In genomic region chr15:22974745-22975144, GRCh38 we compare ENCODE assay signal across 16 cellular contexts. TPM values are rescaled to one million over a fixed set of nuclear protein-coding genes. Genes with fewer than 3 reads are reported as not detected.
DNase-seq lines count a peak whose midpoint lies in the region; ATAC-seq, FAIRE-seq and TF ChIP-seq lines count a peak whose summit lies in the region.
"Had no signal": no experiment of that assay in that cellular context is flagged by ENCODE, and none has a peak within 500 bp of the region (broad histone marks: within the 10 kb centered on the region; RNA-seq: fewer than 3 reads in every experiment).

No MANE protein-coding gene starts in this region.

- peak overlapping the region; percentile 26 for H3K4me3 Mint-ChIP-seq in dendritic cell treated with granulocyte-macrophage colony-stimulating factor and Interleukin-4, amounts not matched to agents 40 ng/mL and 50 ng/mL, for 4 days
- H3K4me3 Mint-ChIP-seq: brain had no signal

- H3K4me1 ChIP-seq in esophagus muscularis mucosa = peaks cover 7 to 30% (median 18%) of the 10 kb centered on the region in 4 donors

- DNase-seq in GM12891 (ENCODE audit: insufficient read length, low spot score) (no peak), NOMO-1 treated with dmso at 0.1 percent for 144 hours (lab: John Stamatoyannopoulos, UW; ENCODE audit: unreplicated experiment) (peak; percentile 81), posterior vena cava (ENCODE audit: low spot score) (peak; percentile 42), esophagus muscularis mucosa (ENCODE audit: extremely low spot score) (no peak), ureter (ENCODE audit: low spot score) (no peak)
- no peak for DNase-seq in activated CD4-positive, alpha-beta T cell treated with anti-CD3 and anti-CD28 coated beads for 4 hours
- DNase-seq: COR-L47; HCEC 1CT; left cardiac atrium; occipital lobe; RPMI8226; stimulated activated CD4-positive, alpha-beta T cell treated with anti-CD3 and anti-CD28 coated beads, Interleukin-4, amount 100 ng/mL, for 24 hours had no signal

- no peaks in the 10 kb centered on the region for H3K9me3 ChIP-seq in esophagus muscularis mucosa

- peaks cover 44% of the 10 kb centered on the region for H3K4me1 Mint-ChIP-seq in dendritic cell treated with granulocyte-macrophage colony-stimulating factor and Interleukin-4, amounts not matched to agents 40 ng/mL and 50 ng/mL, for 4 days (ENCODE audit: low read depth)

- no peaks in the 10 kb centered on the region for H3K36me3 ChIP-seq in esophagus muscularis mucosa

- intact Hi-C loops in dendritic cell treated with granulocyte-macrophage colony-stimulating factor and Interleukin-4, amounts not matched to agents 40 ng/mL and 50 ng/mL, for 4 days (cut with micrococcal nuclease) = no loop called here
- intact Hi-C loops in posterior vena cava (cut with DNase I) = no loop called here
- intact Hi-C loops in esophagus muscularis mucosa (cut with DNase I) = no loop called here

- no peak for TF ChIP-seq CTCF in esophagus muscularis mucosa (IDR thresholded peaks at IDR 0.05)

- H3K9me3 Mint-ChIP-seq in dendritic cell treated with granulocyte-macrophage colony-stimulating factor and Interleukin-4, amounts not matched to agents 40 ng/mL and 50 ng/mL, for 4 days = no peaks in the 10 kb centered on the region

- H3K27ac Mint-ChIP-seq in dendritic cell treated with granulocyte-macrophage colony-stimulating factor and Interleukin-4, amounts not matched to agents 40 ng/mL and 50 ng/mL, for 4 days = peak overlapping the region; percentile 76
- H3K27ac Mint-ChIP-seq: brain had no signal

- no peak for TF ChIP-seq POLR2A in GM12891 (IDR thresholded peaks at IDR 0.05; ENCODE audit: low read depth, low read length)
- TF ChIP-seq POLR2A in esophagus muscularis mucosa (IDR thresholded peaks at IDR 0.05; ENCODE audit: low read depth) = no peak

- H3K27me3 Mint-ChIP-seq in dendritic cell treated with granulocyte-macrophage colony-stimulating factor and Interleukin-4, amounts not matched to agents 40 ng/mL and 50 ng/mL, for 4 days = no peaks in the 10 kb centered on the region

- no peaks in the 10 kb centered on the region for H3K27me3 ChIP-seq in esophagus muscularis mucosa

- TF ChIP-seq EP300 in esophagus muscularis mucosa (IDR thresholded peaks at IDR 0.05) = no peak

- ATAC-seq in HG03045 (IDR thresholded peaks at IDR 0.05; ENCODE audit: unreplicated experiment) = no peak

- H3K4me3 ChIP-seq in esophagus muscularis mucosa = no peak overlapping the region

- WGBS in esophagus muscularis mucosa = 66% methylated on average over 4 of the region's 4 CpGs

- H3K27ac ChIP-seq in esophagus muscularis mucosa (replicated peaks in 1 of 4) = no peak overlapping the region

- H3K36me3 Mint-ChIP-seq in dendritic cell treated with granulocyte-macrophage colony-stimulating factor and Interleukin-4, amounts not matched to agents 40 ng/mL and 50 ng/mL, for 4 days (ENCODE audit: low read depth) = peaks cover 20% of the 10 kb centered on the region

- no peak for FAIRE-seq in GM12891 (lab: Jason Lieb, UNC)
- FAIRE-seq: frontal cortex had no signal

TF ChIP-seq in GM12891, 5 proteins besides CTCF, POLR2A, EP300 and RAD21:
- TF ChIP-seq SPI1 (IDR thresholded peaks at IDR 0.05; ENCODE audit: low read depth, low read length) (peak; percentile 38; the same call in 1 of the 2 replicates), POU2F2 (IDR thresholded peaks at IDR 0.05; ENCODE audit: low read depth, low read length) (no peak), TAF1 (IDR thresholded peaks at IDR 0.05; ENCODE audit: low read depth, low read length) (no peak), POLR2AphosphoS5 (IDR thresholded peaks at IDR 0.05; ENCODE audit: low read depth, low read length) (no peak), PAX5 (IDR thresholded peaks at IDR 0.05; ENCODE audit: insufficient read depth, low read length, severe bottlenecking) (no peak)

RNA-seq across cellular contexts. Expression of gene CYFIP1, which starts 5.4 kb away (rescaled TPM):
- polyA plus RNA-seq in GM12891 (2012; ENCODE audit: low read depth, missing spikeins) = 34.1 TPM
- total RNA-seq in posterior vena cava = 100 to 1,000 TPM; 116 to 119 TPM
- total RNA-seq in esophagus muscularis mucosa = 100 to 1,000 TPM in 2 of 4 donors, 10 to 100 TPM in 2; 86.8 to 131 (median 105) TPM
- 129 TPM for total RNA-seq in ureter

Comparison
In these comparisons a context has a peak if more than half of its experiments do, and no peak if none do; other contexts are left out.
1. DNase-seq: peak in NOMO-1 treated with dmso at 0.1 percent for 144 hours (single experiment) and posterior vena cava (single experiment); none in GM12891 (single experiment), esophagus muscularis mucosa (single experiment), activated CD4-positive, alpha-beta T cell treated with anti-CD3 and anti-CD28 coated beads for 4 hours (0 of 2) and ureter (single experiment).